Comparison of ENCODE assay signal across 9 cellular contexts in genomic region chr1:87644500-87645245, GRCh38.
DNase-seq lines count a peak whose midpoint lies in the region; ATAC-seq and TF ChIP-seq lines count a peak whose summit lies in the region.
"Had no signal": no experiment of that assay in that cellular context is flagged by ENCODE, and none has a peak within 500 bp of the region (broad histone marks: within the 10 kb centered on the region; RNA-seq: fewer than 3 reads in every experiment).

No MANE protein-coding gene starts in this region.

- ATAC-seq in HCT116: 0 out of 2 replicates have a peak, but pooled peaks have one; percentile 46
- peak; percentile 54 for ATAC-seq in activated T-helper 17 cell treated with anti-CD3 and anti-CD28 coated beads, Interleukin-2, amount 50 U/mL, for 72 hours (replicated peaks)

- peaks cover 8% of the 10 kb centered on the region for H3K4me1 ChIP-seq in ACC112 (ENCODE audit: control insufficient read depth, insufficient read depth, low read length, unreplicated experiment)
- H3K4me1 ChIP-seq in HCT116 (ENCODE audit: control insufficient read depth in 1 of 2, insufficient read depth in 2 of 2, low read length in 2 of 2): peaks cover 0 to 5% of the 10 kb centered on the region in 2 experiments; a peak in 1 of 4 replicates
- peaks cover 2% of the 10 kb centered on the region; the same call in 1 of the 2 replicates for H3K4me1 ChIP-seq in H9 (ENCODE audit: insufficient read depth, low read length)

- no peak overlapping the region for H2BK12ac ChIP-seq in H9 (ENCODE audit: insufficient read length, low read depth, low read length)

- POLR2A ChIA-PET in HCT116 (lab: Charles Lee): no interaction called here

- no peaks in the 10 kb centered on the region for H3K9me2 ChIP-seq in HCT116 (ENCODE audit: insufficient read depth)

- no peak overlapping the region for H3K4ac ChIP-seq in H9 (ENCODE audit: low read depth, low read length)

- no peak overlapping the region for H4K5ac ChIP-seq in H9 (ENCODE audit: insufficient read length, low read depth, low read length)

- H2AK5ac ChIP-seq in H9 (ENCODE audit: insufficient read length, low read length): no peak overlapping the region

- TF ChIP-seq POLR2A in HCT116 (IDR thresholded peaks at IDR 0.05; ENCODE audit: borderline replicate concordance, extremely low read depth, insufficient read depth, insufficient read length): no peak

- no peaks in the 10 kb centered on the region for H3K27me3 ChIP-seq in ACC112 (ENCODE audit: insufficient read depth, low read length)
- H3K27me3 ChIP-seq in HCT116 (ENCODE audit: insufficient read depth, low read length): no peaks in the 10 kb centered on the region
- H3K27me3 ChIP-seq in H9 (ENCODE audit: insufficient read depth, low read length): no peaks in the 10 kb centered on the region

- no peaks in the 10 kb centered on the region for H3K9me3 ChIP-seq in HCT116 (ENCODE audit: control insufficient read depth in 1 of 2, insufficient read depth in 1 of 2, low read depth in 1 of 2, low read length in 2 of 2)
- H3K9me3 ChIP-seq in H9 (ENCODE audit: control insufficient read depth, low read depth, low read length): no peaks in the 10 kb centered on the region

- no peaks in the 10 kb centered on the region for H3K9me3 Mint-ChIP-seq in activated T-helper 17 cell treated with anti-CD3 and anti-CD28 coated beads, Interleukin-2, amount 50 U/mL, for 72 hours
- H3K9me3 Mint-ChIP-seq in activated T-helper 2 cell treated with anti-CD3 and anti-CD28 coated beads, Interferon-gamma antibody, Interleukin-2, Interleukin-4, amounts not matched to agents 10 μg/mL and 5 μg/mL and 100 μg/mL, durations not matched to agents 14 hours and 24 hours and 36 hours: no peaks in the 10 kb centered on the region
- no peaks in the 10 kb centered on the region for H3K9me3 Mint-ChIP-seq in H9

- no peak overlapping the region for H3K23ac ChIP-seq in H9 (ENCODE audit: insufficient read length, low read depth, low read length)

- H3K79me2 ChIP-seq in ACC112 (ENCODE audit: control insufficient read depth, insufficient read depth, low read length, unreplicated experiment) (no peaks in the 10 kb centered on the region), HCT116 (ENCODE audit: insufficient read depth, low read length) (no peaks in the 10 kb centered on the region), H9 (ENCODE audit: insufficient read depth, low read length) (no peaks in the 10 kb centered on the region)

- CTCF ChIA-PET in HCT116 (lab: Charles Lee): no interaction called here

- peak overlapping the region; percentile 46; the same call in 1 of the 2 replicates for H3K27ac ChIP-seq in ACC112 (ENCODE audit: low read depth, low read length)
- H3K27ac ChIP-seq in HCT116 (ENCODE audit: low read depth, low read length): no peak overlapping the region
- no peak overlapping the region for H3K27ac ChIP-seq in H9 (ENCODE audit: insufficient read length, low read depth, low read length)

- no peak overlapping the region for H3K56ac ChIP-seq in H9 (ENCODE audit: insufficient read length, low read depth, low read length)

- TF ChIP-seq CTCF in HCT116 (IDR thresholded peaks at IDR 0.05 in 2 of 3, conservative IDR thresholded peaks at IDR 0.05 in 1 of 3; ENCODE audit: borderline replicate concordance in 1 of 3, insufficient read depth in 1 of 3, low read depth in 2 of 3, low read length in 2 of 3) (no peak), H9 (conservative IDR thresholded peaks at IDR 0.05) (no peak)

- DNase-seq in HCT116 (ENCODE audit: low read depth, low spot score) (no peak), kidney glomerular epithelial cell (lab: John Stamatoyannopoulos, UW) (peak; percentile 23), SIG-M5 (lab: John Stamatoyannopoulos, UW) (no peak), H9 (no peak)
- no peak for DNase-seq in stimulated activated CD4-positive, alpha-beta T cell treated with anti-CD3 and anti-CD28 coated beads, Interleukin-1b, Interleukin-23, amount 100 ng/mL, for 48 hours
- DNase-seq in activated T-helper 2 cell treated with anti-CD3 and anti-CD28 coated beads, Interferon-gamma antibody, Interleukin-2, Interleukin-4, amounts not matched to agents 10 μg/mL and 5 μg/mL and 100 μg/mL, durations not matched to agents 14 hours and 24 hours and 36 hours (ENCODE audit: low spot score): no peak
- DNase-seq: cerebellar nuclear complex had no signal

- no peak overlapping the region for H3T11ph ChIP-seq in H9 (ENCODE audit: low read length)

- H4K20me1 ChIP-seq in HCT116 (ENCODE audit: insufficient read depth) (no peaks in the 10 kb centered on the region), H9 (ENCODE audit: control insufficient read depth, insufficient read depth, insufficient read length) (no peaks in the 10 kb centered on the region)

- H2AFZ ChIP-seq in ACC112 (ENCODE audit: low read length, unreplicated experiment): no peak overlapping the region
- no peak overlapping the region for H2AFZ ChIP-seq in HCT116 (ENCODE audit: low read depth, low read length, poor library complexity, severe bottlenecking)
- H2AFZ ChIP-seq in H9 (ENCODE audit: low read length): no peak overlapping the region

- H2BK5ac ChIP-seq in H9 (ENCODE audit: insufficient read length, low read length): no peak overlapping the region

- no peaks in the 10 kb centered on the region for H3K36me3 Mint-ChIP-seq in activated T-helper 17 cell treated with anti-CD3 and anti-CD28 coated beads, Interleukin-2, amount 50 U/mL, for 72 hours (ENCODE audit: low read depth)
- no peaks in the 10 kb centered on the region for H3K36me3 Mint-ChIP-seq in activated T-helper 2 cell treated with anti-CD3 and anti-CD28 coated beads, Interferon-gamma antibody, Interleukin-2, Interleukin-4, amounts not matched to agents 10 μg/mL and 5 μg/mL and 100 μg/mL, durations not matched to agents 14 hours and 24 hours and 36 hours (ENCODE audit: low read depth)
- H3K36me3 Mint-ChIP-seq in H9 (ENCODE audit: insufficient read depth in 1 of 3, low read depth in 3 of 3): no peaks in the 10 kb centered on the region

- no peak overlapping the region for H3K27ac Mint-ChIP-seq in activated T-helper 17 cell treated with anti-CD3 and anti-CD28 coated beads, Interleukin-2, amount 50 U/mL, for 72 hours
- no peak overlapping the region for H3K27ac Mint-ChIP-seq in activated T-helper 2 cell treated with anti-CD3 and anti-CD28 coated beads, Interferon-gamma antibody, Interleukin-2, Interleukin-4, amounts not matched to agents 10 μg/mL and 5 μg/mL and 100 μg/mL, durations not matched to agents 14 hours and 24 hours and 36 hours
- peak overlapping the region in 1 of 3 experiments; percentile 8; a peak in 1 of 7 replicates for H3K27ac Mint-ChIP-seq in H9

- H4K91ac ChIP-seq in H9 (ENCODE audit: insufficient read length, low read depth, low read length): no peak overlapping the region

- WGBS in H9 (ENCODE audit: extremely low coverage, insufficient read length, low lambda C conversion rate): no CpG with 5 or more reads among the region's 8 CpGs

- intact Hi-C loops in HCT116 (cut with micrococcal nuclease): no loop called here
- intact Hi-C loops in activated T-helper 2 cell treated with anti-CD3 and anti-CD28 coated beads, Interferon-gamma antibody, Interleukin-2, Interleukin-4, amounts not matched to agents 10 μg/mL and 5 μg/mL and 100 μg/mL, durations not matched to agents 14 hours and 24 hours and 36 hours (cut with micrococcal nuclease): no loop called here

- H3K4me1 Mint-ChIP-seq in activated T-helper 17 cell treated with anti-CD3 and anti-CD28 coated beads, Interleukin-2, amount 50 U/mL, for 72 hours: no peaks in the 10 kb centered on the region
- H3K4me1 Mint-ChIP-seq in activated T-helper 2 cell treated with anti-CD3 and anti-CD28 coated beads, Interferon-gamma antibody, Interleukin-2, Interleukin-4, amounts not matched to agents 10 μg/mL and 5 μg/mL and 100 μg/mL, durations not matched to agents 14 hours and 24 hours and 36 hours (ENCODE audit: low read depth): no peaks in the 10 kb centered on the region
- peaks cover 44 to 47% of the 10 kb centered on the region in 2 experiments for H3K4me1 Mint-ChIP-seq in H9

- H4K8ac ChIP-seq in H9 (replicated peaks; ENCODE audit: insufficient read length, low read depth, low read length): no peak overlapping the region

- no peak for TF ChIP-seq RAD21 in HCT116 (IDR thresholded peaks at IDR 0.05; ENCODE audit: low read depth)

- H2BK120ac ChIP-seq in H9 (ENCODE audit: low read depth, low read length, poor library complexity, severe bottlenecking): no peak overlapping the region

- no peaks in the 10 kb centered on the region for H3K79me1 ChIP-seq in H9 (ENCODE audit: insufficient read depth, low read depth, low read length, poor library complexity, severe bottlenecking)

- BruUV-seq in HCT116 (replicated peaks; lab: Mats Ljungman, UMichigan): no TSS peak

- H3K18ac ChIP-seq in H9 (ENCODE audit: insufficient read length, low read depth, low read length): no peak overlapping the region

- H3K14ac ChIP-seq in H9 (ENCODE audit: insufficient read depth, low read length): no peak overlapping the region

- no peaks in the 10 kb centered on the region for H3K27me3 Mint-ChIP-seq in activated T-helper 17 cell treated with anti-CD3 and anti-CD28 coated beads, Interleukin-2, amount 50 U/mL, for 72 hours
- no peaks in the 10 kb centered on the region for H3K27me3 Mint-ChIP-seq in activated T-helper 2 cell treated with anti-CD3 and anti-CD28 coated beads, Interferon-gamma antibody, Interleukin-2, Interleukin-4, amounts not matched to agents 10 μg/mL and 5 μg/mL and 100 μg/mL, durations not matched to agents 14 hours and 24 hours and 36 hours (ENCODE audit: low read depth)
- H3K27me3 Mint-ChIP-seq in H9 (ENCODE audit: low read depth): no peaks in the 10 kb centered on the region

- H3K4me3 ChIP-seq in ACC112 (ENCODE audit: low read depth, low read length) (no peak overlapping the region), HCT116 (replicated peaks in 1 of 2; ENCODE audit: low read depth in 1 of 2, low read length in 2 of 2) (no peak overlapping the region)

- H3K36me3 ChIP-seq in ACC112 (ENCODE audit: insufficient read depth, low read length) (no peaks in the 10 kb centered on the region), HCT116 (ENCODE audit: control insufficient read depth in 1 of 2, insufficient read depth in 2 of 2, low read length in 2 of 2) (no peaks in the 10 kb centered on the region)

- H2BK20ac ChIP-seq in H9 (ENCODE audit: low read depth, low read length, poor library complexity, severe bottlenecking): no peak overlapping the region

- H3K4me2 ChIP-seq in HCT116 (ENCODE audit: low read length): no peak overlapping the region
- H3K4me2 ChIP-seq in H9 (ENCODE audit: insufficient read depth, insufficient read length, low read length): no peak overlapping the region

- no peak overlapping the region for H3K4me3 Mint-ChIP-seq in activated T-helper 17 cell treated with anti-CD3 and anti-CD28 coated beads, Interleukin-2, amount 50 U/mL, for 72 hours
- no peak overlapping the region for H3K4me3 Mint-ChIP-seq in activated T-helper 2 cell treated with anti-CD3 and anti-CD28 coated beads, Interferon-gamma antibody, Interleukin-2, Interleukin-4, amounts not matched to agents 10 μg/mL and 5 μg/mL and 100 μg/mL, durations not matched to agents 14 hours and 24 hours and 36 hours (ENCODE audit: low read depth)
- H3K4me3 Mint-ChIP-seq in H9: no peak overlapping the region

- no peak overlapping the region for H2BK15ac ChIP-seq in H9 (ENCODE audit: low read depth, low read length)

- H3K9ac ChIP-seq in HCT116 (ENCODE audit: low read length) (no peak overlapping the region), H9 (ENCODE audit: extremely low read depth, insufficient read length, low read length) (no peak overlapping the region)

- H3K23me2 ChIP-seq in H9 (ENCODE audit: insufficient read length, low read depth, low read length, poor library complexity, severe bottlenecking): no peaks in the 10 kb centered on the region

- RAD21 ChIA-PET in HCT116 (lab: Charles Lee; ENCODE audit: low non-redundant PET in 1 of 2, low total read pairs in 2 of 2, uncharacterized antibody in 2 of 2, unreplicated experiment in 2 of 2): no interaction called here
